In the genomic region with DNA sequence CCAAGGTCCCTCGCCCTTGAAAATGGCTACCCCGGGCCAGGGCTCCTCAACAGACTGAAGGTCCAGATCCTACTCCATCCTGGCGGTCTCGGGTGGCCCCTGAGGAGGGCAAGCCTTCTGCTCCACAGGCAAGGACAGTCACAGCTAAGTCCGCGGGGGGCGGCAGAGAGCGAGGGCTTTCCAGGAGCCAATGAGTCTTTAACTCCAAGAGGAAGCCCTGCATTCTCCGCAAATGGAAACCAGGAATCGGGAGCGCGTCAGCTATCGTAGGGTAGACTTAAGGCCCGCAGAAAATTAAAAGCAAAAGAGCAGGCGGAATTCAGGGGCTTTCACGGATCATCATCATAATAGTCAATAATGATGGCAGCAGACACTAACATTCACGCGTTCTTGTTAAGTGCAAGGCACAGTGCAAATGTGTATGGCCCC, we compare ENCODE assay signal across 1 cellular context.
TF ChIP-seq lines count a peak whose summit lies in the region.

No MANE protein-coding gene starts in this region.

TF ChIP-seq in SK-N-SH treated with all-trans-retinoic acid at 6 μM for 48 hours, 23 proteins besides CTCF, POLR2A, EP300 and RAD21 (continued from another document):
- TF ChIP-seq, protein P1, sequence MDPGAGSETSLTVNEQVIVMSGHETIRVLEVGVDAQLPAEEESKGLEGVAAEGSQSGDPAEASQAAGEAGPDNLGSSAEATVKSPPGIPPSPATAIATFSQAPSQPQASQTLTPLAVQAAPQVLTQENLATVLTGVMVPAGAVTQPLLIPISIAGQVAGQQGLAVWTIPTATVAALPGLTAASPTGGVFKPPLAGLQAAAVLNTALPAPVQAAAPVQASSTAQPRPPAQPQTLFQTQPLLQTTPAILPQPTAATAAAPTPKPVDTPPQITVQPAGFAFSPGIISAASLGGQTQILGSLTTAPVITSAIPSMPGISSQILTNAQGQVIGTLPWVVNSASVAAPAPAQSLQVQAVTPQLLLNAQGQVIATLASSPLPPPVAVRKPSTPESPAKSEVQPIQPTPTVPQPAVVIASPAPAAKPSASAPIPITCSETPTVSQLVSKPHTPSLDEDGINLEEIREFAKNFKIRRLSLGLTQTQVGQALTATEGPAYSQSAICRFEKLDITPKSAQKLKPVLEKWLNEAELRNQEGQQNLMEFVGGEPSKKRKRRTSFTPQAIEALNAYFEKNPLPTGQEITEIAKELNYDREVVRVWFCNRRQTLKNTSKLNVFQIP (CRISPR knock-in tag; IDR thresholded peaks at IDR 0.05; ENCODE audit: borderline replicate concordance, low read depth) = no peak
- no peak for TF ChIP-seq ZC3H10 (CRISPR knock-in tag; IDR thresholded peaks at IDR 0.05)
- TF ChIP-seq SNAI2 (CRISPR knock-in tag; IDR thresholded peaks at IDR 0.05) = no peak
TF ChIP-seq in SK-N-SH treated with all-trans-retinoic acid at 6 μM for 48 hours: peak in this region for 0.
